In the genomic region with DNA sequence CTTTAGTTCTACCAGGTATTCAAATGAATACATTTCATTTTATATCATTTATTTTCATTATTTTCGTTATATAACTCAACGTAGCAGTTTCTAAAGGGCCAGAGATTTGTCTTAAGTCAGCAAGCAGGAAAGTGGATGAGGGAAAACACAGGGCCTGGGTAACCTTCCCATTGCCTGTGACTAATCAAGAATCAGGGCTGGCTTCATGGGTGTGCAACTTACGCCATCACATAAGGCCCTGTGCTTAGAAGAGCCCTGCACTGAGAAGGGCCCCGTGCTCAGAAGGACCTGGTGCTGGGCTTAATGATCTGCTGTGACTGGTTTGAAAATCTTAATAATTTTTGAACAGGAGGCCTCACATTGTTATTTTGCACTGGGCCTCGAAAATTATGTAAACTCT, we compare ENCODE assay signal across 13 cellular contexts.
DNase-seq lines count a peak whose midpoint lies in the region; ATAC-seq and TF ChIP-seq lines count a peak whose summit lies in the region.
"Had no signal": no experiment of that assay in that cellular context is flagged by ENCODE, and none has a peak within 500 bp of the region (broad histone marks: within the 10 kb centered on the region; RNA-seq: fewer than 3 reads in every experiment).

No MANE protein-coding gene starts in this region.

- no peak overlapping the region for H3K23ac ChIP-seq in mesendoderm (ENCODE audit: low read length)

- H3K79me1 ChIP-seq in mesendoderm (ENCODE audit: low read length): no peaks in the 10 kb centered on the region

- TF ChIP-seq POLR2A in breast epithelium (IDR thresholded peaks at IDR 0.05): no peak

- H3K18ac ChIP-seq in mesendoderm (ENCODE audit: low read length): no peak overlapping the region

- ATAC-seq in right cardiac atrium (peak in 1 of 2 donors; percentile 49), HG03135 (IDR thresholded peaks at IDR 0.05; ENCODE audit: unreplicated experiment) (no peak)

- no peak for TF ChIP-seq CTCF in breast epithelium (IDR thresholded peaks at IDR 0.05)

- H3K27me3 Mint-ChIP-seq in immature natural killer cell (ENCODE audit: low read depth in 3 of 3): peaks cover 4 to 10% (median 6%) of the 10 kb centered on the region in 3 donors

- H2BK5ac ChIP-seq in mesendoderm (ENCODE audit: low read length): no peak overlapping the region

- no peak overlapping the region for H3K27ac Mint-ChIP-seq in immature natural killer cell
- H3K27ac Mint-ChIP-seq: T-helper 2 cell treated with Interferon-gamma antibody and Interleukin-4, amounts not matched to agents 5 μg/mL and 100 μg/mL, for 36 hours had no signal

- H2BK120ac ChIP-seq in mesendoderm (ENCODE audit: low read depth, low read length): no peak overlapping the region

- no peak overlapping the region for H3K4me3 Mint-ChIP-seq in immature natural killer cell
- H3K4me3 Mint-ChIP-seq: T-helper 2 cell treated with Interferon-gamma antibody and Interleukin-4, amounts not matched to agents 5 μg/mL and 100 μg/mL, for 36 hours had no signal

- no peaks in the 10 kb centered on the region for H3K36me3 ChIP-seq in breast epithelium
- H3K36me3 ChIP-seq in mesendoderm (ENCODE audit: control insufficient read depth, insufficient read depth, low read length): no peaks in the 10 kb centered on the region

- H3K4me2 ChIP-seq in mesendoderm (ENCODE audit: low read length): no peak overlapping the region

- intact Hi-C loops in breast epithelium (cut with DNase I; ENCODE audit: low total_unique reads): no loop called here
- intact Hi-C loops in right cardiac atrium (cut with DNase I): loop anchor here in 1 of 4 donors (5.0 kb wide), 1 partner anchor 133 kb away; the partner anchor contains the start of gene TMSB4X

- no peaks in the 10 kb centered on the region for H3K4me1 Mint-ChIP-seq in immature natural killer cell

- no peaks in the 10 kb centered on the region for H3K4me1 ChIP-seq in breast epithelium
- no peaks in the 10 kb centered on the region for H3K4me1 ChIP-seq in right cardiac atrium (ENCODE audit: control insufficient read depth, insufficient read depth, low read length)
- no peaks in the 10 kb centered on the region for H3K4me1 ChIP-seq in mesendoderm (ENCODE audit: control insufficient read depth, low read depth, low read length)

- no peak overlapping the region for H4K8ac ChIP-seq in mesendoderm (ENCODE audit: low read depth, low read length)

- H3K4me3 ChIP-seq in breast epithelium (no peak overlapping the region), right cardiac atrium (ENCODE audit: low read length) (no peak overlapping the region), skin epidermis (no peak overlapping the region), mesendoderm (ENCODE audit: low read length) (no peak overlapping the region)

- H3K56ac ChIP-seq in mesendoderm (ENCODE audit: low read length): no peak overlapping the region

- no peaks in the 10 kb centered on the region for H3K27me3 ChIP-seq in breast epithelium
- H3K27me3 ChIP-seq in right cardiac atrium (ENCODE audit: control insufficient read depth, insufficient read depth): no peaks in the 10 kb centered on the region
- no peaks in the 10 kb centered on the region for H3K27me3 ChIP-seq in mesendoderm (ENCODE audit: insufficient read depth, low read length, poor library complexity)

- H3K9me3 ChIP-seq in breast epithelium (no peaks in the 10 kb centered on the region), right cardiac atrium (ENCODE audit: control insufficient read depth, low read length) (no peaks in the 10 kb centered on the region)

- no peaks in the 10 kb centered on the region for H3K9me3 Mint-ChIP-seq in immature natural killer cell
- H3K9me3 Mint-ChIP-seq: T-helper 2 cell treated with Interferon-gamma antibody and Interleukin-4, amounts not matched to agents 5 μg/mL and 100 μg/mL, for 36 hours had no signal

- WGBS in right cardiac atrium: 64% methylated on average over 5 of the region's 5 CpGs
- no CpG with 5 or more reads among the region's 5 CpGs for WGBS in mesendoderm (ENCODE audit: extremely low coverage, insufficient coverage, low lambda C conversion rate)

- no peaks in the 10 kb centered on the region for H3K36me3 Mint-ChIP-seq in immature natural killer cell

- no peak overlapping the region for H3K9ac ChIP-seq in mesendoderm (ENCODE audit: low read length)

- H3K4ac ChIP-seq in mesendoderm (ENCODE audit: low read depth, low read length): no peak overlapping the region

- no peak overlapping the region for H4K5ac ChIP-seq in mesendoderm (ENCODE audit: low read length)

- no peak overlapping the region for H2BK15ac ChIP-seq in mesendoderm (replicated peaks; ENCODE audit: low read depth)

- DNase-seq in NCI-H460 (ENCODE audit: extremely low read depth, low read depth) (peak; percentile 72), breast epithelium (ENCODE audit: low spot score in 2 of 2) (no peak), right cardiac atrium (no peak), mesendoderm (no peak), foreskin melanocyte (no peak), immature natural killer cell (no peak)
- DNase-seq: activated CD4-positive, alpha-beta T cell treated with anti-CD3 and anti-CD28 coated beads, Interleukin-2, amount 50 U/mL, for 4 hours; activated gamma-delta T cell treated with Interleukin-2 at 50 U/mL for 16 hours; head of caudate nucleus had no signal

- no peaks in the 10 kb centered on the region for H3K79me2 ChIP-seq in mesendoderm (ENCODE audit: control insufficient read depth, insufficient read depth, low read length)

- no peak overlapping the region for H2AK5ac ChIP-seq in mesendoderm (ENCODE audit: low read length)

- H3K27ac ChIP-seq in breast epithelium: peak overlapping the region; percentile 54 to 73
- peak overlapping the region; percentile 95 for H3K27ac ChIP-seq in right cardiac atrium (ENCODE audit: low read length)
- H3K27ac ChIP-seq in skin epidermis: peak overlapping the region in 15 of 21 experiments; percentile 16 to 74 (median 51)
- H3K27ac ChIP-seq in mesendoderm (ENCODE audit: low read depth, low read length): no peak overlapping the region
- H3K27ac ChIP-seq: HL-60 had no signal
